In genomic region chr1:45490121-45490622, GRCh38 we compare ENCODE assay signal across 8 cellular contexts. TPM values are rescaled to one million over a fixed set of nuclear protein-coding genes. Genes with fewer than 3 reads are reported as not detected.
A peak's percentile ranks its signal among the peaks of the same experiment; 100 is the strongest.
DNase-seq lines count a peak whose midpoint lies in the region; ATAC-seq and TF ChIP-seq lines count a peak whose summit lies in the region.

No MANE protein-coding gene starts in this region.

- H3K4me1 ChIP-seq in DND-41 (ENCODE audit: insufficient read depth, low read length) (peaks cover 26% of the 10 kb centered on the region), OCI-LY3 (ENCODE audit: low read length) (peaks cover 17% of the 10 kb centered on the region), fibroblast of lung (ENCODE audit: control insufficient read depth, extremely low read depth, insufficient read depth, low read length) (peaks cover 3% of the 10 kb centered on the region), ovary (ENCODE audit: insufficient read depth) (no peaks in the 10 kb centered on the region)

- H2AFZ ChIP-seq in DND-41 (ENCODE audit: low read depth, low read length): peak overlapping the region; percentile 94
- H2AFZ ChIP-seq in OCI-LY3 (ENCODE audit: low read depth, low read length): peak overlapping the region; percentile 48; the same call in 1 of the 2 replicates
- peak overlapping the region; percentile 87 for H2AFZ ChIP-seq in fibroblast of lung (ENCODE audit: low read length)

- H3K27me3 ChIP-seq in DND-41 (ENCODE audit: insufficient read depth, low read length, poor library complexity) (no peaks in the 10 kb centered on the region), OCI-LY3 (ENCODE audit: low read depth, low read length) (peaks cover 17% of the 10 kb centered on the region), fibroblast of lung (ENCODE audit: control insufficient read depth, insufficient read depth, low read length) (no peaks in the 10 kb centered on the region), ovary (no peaks in the 10 kb centered on the region)

- TF ChIP-seq CTCF in DND-41 (IDR thresholded peaks at IDR 0.05; ENCODE audit: borderline replicate concordance, extremely low read depth, low read length, poor library complexity, severe bottlenecking): no peak
- TF ChIP-seq CTCF in OCI-LY3 (IDR thresholded peaks at IDR 0.05; ENCODE audit: low read depth, low read length): no peak
- no peak for TF ChIP-seq CTCF in fibroblast of lung (conservative IDR thresholded peaks at IDR 0.05 in 1 of 2, IDR thresholded peaks at IDR 0.05 in 1 of 2; ENCODE audit: low read depth in 1 of 2, low read length in 2 of 2)
- no peak for TF ChIP-seq CTCF in ovary (IDR thresholded peaks at IDR 0.05)

- TF ChIP-seq POLR2A in ovary (IDR thresholded peaks at IDR 0.05): no peak

- H3K36me3 ChIP-seq in DND-41 (ENCODE audit: insufficient read depth, low read length) (no peaks in the 10 kb centered on the region), OCI-LY3 (replicated peaks; ENCODE audit: low read depth, low read length) (no peaks in the 10 kb centered on the region), fibroblast of lung (ENCODE audit: control insufficient read depth, insufficient read depth, low read length) (no peaks in the 10 kb centered on the region), ovary (no peaks in the 10 kb centered on the region)

- intact Hi-C loops in ovary (cut with DNase I): loop anchor here in 3 of 4 donors (5.0 to 10.0 kb wide), 3 partner anchors 128 to 475 kb away; partner anchors contain the start of genes HECTD3 (in 2 of the 3) and UROD (in 2 of the 3)

- DNase-seq in DND-41: no peak
- peak; percentile 9 to 32 for DNase-seq in fibroblast of lung (ENCODE audit: low read depth in 2 of 2)
- DNase-seq in ovary: no peak
- no peak for DNase-seq in NCI-H2196 (lab: John Stamatoyannopoulos, UW; ENCODE audit: unreplicated experiment)
- no peak for DNase-seq in stimulated activated CD4-positive, alpha-beta T cell treated with anti-CD3 and anti-CD28 coated beads, Interleukin-12 subunit alpha, Interleukin-12 subunit beta, amount 100 ng/mL, for 4 hours
- DNase-seq in A172 (ENCODE audit: low spot score): no peak

- H3K9ac ChIP-seq in DND-41 (ENCODE audit: low read depth, low read length) (peak overlapping the region; percentile 66), OCI-LY3 (ENCODE audit: low read length) (peak overlapping the region; percentile 76), fibroblast of lung (ENCODE audit: insufficient read depth, low read length) (peak overlapping the region; percentile 65)

- H4K20me1 ChIP-seq in DND-41 (ENCODE audit: insufficient read depth, low read length) (no peaks in the 10 kb centered on the region; the same call in 1 of the 2 replicates), OCI-LY3 (ENCODE audit: insufficient read depth, low read length) (no peaks in the 10 kb centered on the region), fibroblast of lung (ENCODE audit: control insufficient read depth, extremely low read depth, insufficient read depth, low read length) (no peaks in the 10 kb centered on the region)

- H3K4me3 ChIP-seq in DND-41 (ENCODE audit: low read depth in 1 of 2, low read length in 2 of 2): peak overlapping the region; percentile 61 to 94
- H3K4me3 ChIP-seq in OCI-LY3 (ENCODE audit: low read length): peak overlapping the region; percentile 95
- H3K4me3 ChIP-seq in fibroblast of lung (replicated peaks in 1 of 4; ENCODE audit: control extremely low read depth in 1 of 4, insufficient read depth in 1 of 4, low read depth in 3 of 4, low read length in 4 of 4): peak overlapping the region; percentile 64 to 86 (median 66)
- peak overlapping the region; percentile 97 for H3K4me3 ChIP-seq in ovary

- H3K79me2 ChIP-seq in DND-41 (ENCODE audit: insufficient read depth, low read length) (no peaks in the 10 kb centered on the region), OCI-LY3 (ENCODE audit: low read length) (no peaks in the 10 kb centered on the region), fibroblast of lung (ENCODE audit: control insufficient read depth, insufficient read depth, low read length) (no peaks in the 10 kb centered on the region)

- H3K4me2 ChIP-seq in DND-41 (ENCODE audit: insufficient read depth, low read length) (peak overlapping the region; percentile 99), OCI-LY3 (ENCODE audit: low read length) (peak overlapping the region; percentile 100), fibroblast of lung (ENCODE audit: extremely low read depth, insufficient read depth, low read length) (peak overlapping the region; percentile 85)

- WGBS in ovary, 3 donors: 1 to 2% (median 1%) methylated on average over 17 of the region's 17 CpGs

- H3K27ac ChIP-seq in DND-41 (ENCODE audit: low read length) (peak overlapping the region; percentile 59; the same call in 1 of the 2 replicates), OCI-LY3 (ENCODE audit: low read length) (no peak overlapping the region), fibroblast of lung (ENCODE audit: insufficient read depth, low read length) (no peak overlapping the region), ovary (peak overlapping the region; percentile 34 to 88)

- H3K9me3 ChIP-seq in DND-41 (ENCODE audit: insufficient read depth, low read length, severe bottlenecking) (no peaks in the 10 kb centered on the region), OCI-LY3 (ENCODE audit: insufficient read depth, low read length) (no peaks in the 10 kb centered on the region), fibroblast of lung (ENCODE audit: control insufficient read depth, insufficient read depth, low read depth, low read length) (no peaks in the 10 kb centered on the region), ovary (no peaks in the 10 kb centered on the region)

- no peak for TF ChIP-seq EP300 in ovary (IDR thresholded peaks at IDR 0.05)

- ATAC-seq in DND-41 (ENCODE audit: insufficient read depth, low read depth) (no peak), GM18907 (IDR thresholded peaks at IDR 0.05; ENCODE audit: unreplicated experiment) (no peak)

RNA-seq across cellular contexts. Expression of gene TESK2, which starts 0.8 kb away (rescaled TPM):
- 2.6 and 4.3 TPM in 2 replicates for total RNA-seq in fibroblast of lung
- 1.2 and 1.7 TPM in 2 replicates for polyA plus RNA-seq in fibroblast of lung
- 0.89 and 1.3 TPM in 2 replicates for polyA plus RNA-seq in fibroblast of lung (2012)
- polyA minus RNA-seq in fibroblast of lung (ENCODE audit: low replicate concordance): 2.7 and 7.3 TPM in 2 replicates
- 10 to 100 TPM in 3 of 7 donors, 1 to 10 TPM in 4; 6.7 to 12.5 (median 9.7) TPM for total RNA-seq in ovary
- 10 to 100 TPM in 1 of 2 donors, 1 to 10 TPM in 1; 8.3 to 10.5 TPM for polyA plus RNA-seq in ovary
- total RNA-seq in A172 (2014; rRNA removed; shearing (Covaris generic)): 0.52 and 0.84 TPM in 2 replicates

RNA-seq across cellular contexts. Expression of gene CCDC163, which starts 9.7 kb away (rescaled TPM):
- total RNA-seq in fibroblast of lung (1.0 and 1.2 TPM in 2 replicates), ovary (1 to 10 TPM; 1.1 to 5.5 (median 2.3) TPM)
- polyA plus RNA-seq in fibroblast of lung (0.85 and 1.6 TPM in 2 replicates), ovary (1 to 10 TPM; 1.7 to 3.6 TPM)
- 0.83 and 1.0 TPM in 2 replicates for polyA plus RNA-seq in fibroblast of lung (2012)
- polyA minus RNA-seq in fibroblast of lung (ENCODE audit: low replicate concordance): 3.4 TPM in 1 of 2 replicates, not detected in the other
- 1.3 and 2.8 TPM in 2 replicates for total RNA-seq in A172 (2014; rRNA removed; shearing (Covaris generic))

RNA-seq across cellular contexts. Expression of gene MMACHC, which starts 9.9 kb away (rescaled TPM):
- total RNA-seq in fibroblast of lung (2.3 and 2.6 TPM in 2 replicates), ovary (1 to 10 TPM; 3.1 to 9.9 (median 6.7) TPM)
- polyA plus RNA-seq in fibroblast of lung (4.2 and 5.9 TPM in 2 replicates), ovary (1 to 10 TPM; 2.2 to 4.8 TPM)
- 4.3 and 8.3 TPM in 2 replicates for polyA plus RNA-seq in fibroblast of lung (2012)
- 16.9 and 28.9 TPM in 2 replicates for polyA minus RNA-seq in fibroblast of lung (ENCODE audit: low replicate concordance)
- total RNA-seq in A172 (2014; rRNA removed; shearing (Covaris generic)): 2.8 and 4.7 TPM in 2 replicates

RNA-seq across cellular contexts. Expression of gene PRDX1, which starts 31.5 kb away (rescaled TPM):
- total RNA-seq in fibroblast of lung (336 and 420 TPM in 2 replicates), ovary (100 to 1,000 TPM; 127 to 332 (median 250) TPM)
- polyA plus RNA-seq in fibroblast of lung (721 and 789 TPM in 2 replicates), ovary (100 to 1,000 TPM; 291 to 461 TPM)
- 731 and 776 TPM in 2 replicates for polyA plus RNA-seq in fibroblast of lung (2012)
- polyA minus RNA-seq in fibroblast of lung (ENCODE audit: low replicate concordance): 81.9 and 122 TPM in 2 replicates
- 1,113 and 1,123 TPM in 2 replicates for total RNA-seq in A172 (2014; rRNA removed; shearing (Covaris generic))

Comparison
In these comparisons a context has a peak if more than half of its experiments do, and no peak if none do; other contexts are left out.
1. DNase-seq: peak in fibroblast of lung (2 of 2); none in DND-41 (single experiment), ovary (0 of 5), NCI-H2196 (single experiment), stimulated activated CD4-positive, alpha-beta T cell treated with anti-CD3 and anti-CD28 coated beads, Interleukin-12 subunit alpha, Interleukin-12 subunit beta, amount 100 ng/mL, for 4 hours (single experiment) and A172 (single experiment).
2. H3K27ac ChIP-seq: peak in DND-41 (single experiment) and ovary (2 of 2); none in OCI-LY3 (single experiment) and fibroblast of lung (single experiment).
3. Peak in every context shown above with its lines, with median percentiles within 50 percentile points of each other: H2AFZ ChIP-seq, H3K4me2 ChIP-seq, H3K4me3 ChIP-seq and H3K9ac ChIP-seq.